ENCODE assay signal across 19 cellular contexts in genomic region chr19:52741951-52742485, GRCh38. TPM values are rescaled to one million over a fixed set of nuclear protein-coding genes. Genes with fewer than 3 reads are reported as not detected.
DNase-seq lines count a peak whose midpoint lies in the region; ATAC-seq and TF ChIP-seq lines count a peak whose summit lies in the region.
"Had no signal": no experiment of that assay in that cellular context is flagged by ENCODE, and none has a peak within 500 bp of the region (broad histone marks: within the 10 kb centered on the region; RNA-seq: fewer than 3 reads in every experiment).

No MANE protein-coding gene starts in this region.

- H3K4me3 Mint-ChIP-seq in CD4-positive, alpha-beta memory T cell, result peak overlapping the region in 2 of 8 donors; percentile 17 to 55
- no peak overlapping the region for H3K4me3 Mint-ChIP-seq in GM23338
- H3K4me3 Mint-ChIP-seq in natural killer cell treated with Interleukin-12 subunit alpha and Interleukin-12 subunit beta and Interleukin-15 and Interleukin-18, amount 100 ng/mL, for 72 hours, result peak overlapping the region; percentile 26
- H3K4me3 Mint-ChIP-seq in activated CD8-positive, alpha-beta memory T cell treated with anti-CD3 and anti-CD28 coated beads, Interleukin-2, amount 10 ng/mL, durations not matched to agents 7 days and 5 days, result no peak overlapping the region
- H3K4me3 Mint-ChIP-seq: activated CD4-positive, alpha-beta T cell treated with anti-CD3 and anti-CD28 coated beads, Interleukin-2, amount 10 ng/mL, durations not matched to agents 7 days and 5 days; neural crest cell had no signal

- H3K36me3 Mint-ChIP-seq in CD4-positive, alpha-beta memory T cell, result no peaks in the 10 kb centered on the region
- no peaks in the 10 kb centered on the region for H3K36me3 Mint-ChIP-seq in GM23338 (ENCODE audit: low read depth)
- H3K36me3 Mint-ChIP-seq in natural killer cell treated with Interleukin-12 subunit alpha and Interleukin-12 subunit beta and Interleukin-15 and Interleukin-18, amount 100 ng/mL, for 72 hours, result no peaks in the 10 kb centered on the region
- H3K36me3 Mint-ChIP-seq in activated CD8-positive, alpha-beta memory T cell treated with anti-CD3 and anti-CD28 coated beads, Interleukin-2, amount 10 ng/mL, durations not matched to agents 7 days and 5 days, result peaks cover 20% of the 10 kb centered on the region
- H3K36me3 Mint-ChIP-seq: activated naive CD8-positive, alpha-beta T cell; CD4-positive, CD25-positive, alpha-beta regulatory T cell had no signal

- intact Hi-C loops in CD4-positive, alpha-beta memory T cell (cut with micrococcal nuclease), result no loop called here

- no peak overlapping the region for H3K4me3 ChIP-seq in CD4-positive, alpha-beta memory T cell (ENCODE audit: low read length in 2 of 2)
- H3K4me3 ChIP-seq in GM23338, result no peak overlapping the region
- H3K4me3 ChIP-seq: left ventricle myocardium inferior, stomach, transverse colon had no signal

- CTCF ChIA-PET in CD4-positive, alpha-beta memory T cell (lab: Charles Lee; ENCODE audit: partially characterized antibody), result no interaction called here
- CTCF ChIA-PET in activated CD8-positive, alpha-beta memory T cell treated with anti-CD3 and anti-CD28 coated beads, Interleukin-2, amount 10 ng/mL, durations not matched to agents 7 days and 5 days (lab: Charles Lee), result no interaction called here

- no peaks in the 10 kb centered on the region for H3K9me3 ChIP-seq in CD4-positive, alpha-beta memory T cell (ENCODE audit: control insufficient read depth in 1 of 2, low read length in 2 of 2)
- H3K9me3 ChIP-seq: left ventricle myocardium inferior, stomach, transverse colon had no signal

- no peaks in the 10 kb centered on the region for H3K27me3 ChIP-seq in CD4-positive, alpha-beta memory T cell (ENCODE audit: insufficient read depth, low read length)
- no peaks in the 10 kb centered on the region for H3K27me3 ChIP-seq in GM23338 (ENCODE audit: insufficient read depth)
- H3K27me3 ChIP-seq: transverse colon had no signal

- ATAC-seq in GM23338 (no peak), GM21367 (IDR thresholded peaks at IDR 0.05; ENCODE audit: unreplicated experiment) (no peak)
- no peak for ATAC-seq in natural killer cell treated with Interleukin-12 subunit alpha and Interleukin-12 subunit beta and Interleukin-15 and Interleukin-18, amount 100 ng/mL, for 72 hours
- no peak for ATAC-seq in activated CD8-positive, alpha-beta memory T cell treated with anti-CD3 and anti-CD28 coated beads, Interleukin-2, amount 10 ng/mL, durations not matched to agents 7 days and 5 days

- no peaks in the 10 kb centered on the region for H3K27me3 Mint-ChIP-seq in CD4-positive, alpha-beta memory T cell
- H3K27me3 Mint-ChIP-seq in GM23338 (ENCODE audit: insufficient read depth, low read depth, poor library complexity), result peaks cover 15% of the 10 kb centered on the region
- no peaks in the 10 kb centered on the region for H3K27me3 Mint-ChIP-seq in natural killer cell treated with Interleukin-12 subunit alpha and Interleukin-12 subunit beta and Interleukin-15 and Interleukin-18, amount 100 ng/mL, for 72 hours
- H3K27me3 Mint-ChIP-seq in activated CD8-positive, alpha-beta memory T cell treated with anti-CD3 and anti-CD28 coated beads, Interleukin-2, amount 10 ng/mL, durations not matched to agents 7 days and 5 days, result no peaks in the 10 kb centered on the region
- H3K27me3 Mint-ChIP-seq: activated CD4-positive, alpha-beta T cell treated with anti-CD3 and anti-CD28 coated beads, Interleukin-2, amount 10 ng/mL, durations not matched to agents 7 days and 5 days; activated naive CD8-positive, alpha-beta T cell; CD4-positive, CD25-positive, alpha-beta regulatory T cell had no signal

- H3F3A ChIP-seq in GM23338 (replicated peaks; ENCODE audit: low read depth), result no peaks in the 10 kb centered on the region

- peak overlapping the region in 5 of 7 donors; percentile 7 to 89 (median 53) for H3K27ac Mint-ChIP-seq in CD4-positive, alpha-beta memory T cell
- no peak overlapping the region for H3K27ac Mint-ChIP-seq in GM23338
- peak overlapping the region in 1 of 2 donors; percentile 65 for H3K27ac Mint-ChIP-seq in natural killer cell treated with Interleukin-12 subunit alpha and Interleukin-12 subunit beta and Interleukin-15 and Interleukin-18, amount 100 ng/mL, for 72 hours
- H3K27ac Mint-ChIP-seq in activated CD8-positive, alpha-beta memory T cell treated with anti-CD3 and anti-CD28 coated beads, Interleukin-2, amount 10 ng/mL, durations not matched to agents 7 days and 5 days, result no peak overlapping the region
- H3K27ac Mint-ChIP-seq: activated naive CD8-positive, alpha-beta T cell had no signal

- H3K9me3 Mint-ChIP-seq in CD4-positive, alpha-beta memory T cell, result peaks cover 0 to 3% (median 0%) of the 10 kb centered on the region in 8 donors
- H3K9me3 Mint-ChIP-seq in GM23338, result no peaks in the 10 kb centered on the region; the same call in 2 of the 3 replicates
- H3K9me3 Mint-ChIP-seq in natural killer cell treated with Interleukin-12 subunit alpha and Interleukin-12 subunit beta and Interleukin-15 and Interleukin-18, amount 100 ng/mL, for 72 hours, result no peaks in the 10 kb centered on the region
- H3K9me3 Mint-ChIP-seq in activated CD8-positive, alpha-beta memory T cell treated with anti-CD3 and anti-CD28 coated beads, Interleukin-2, amount 10 ng/mL, durations not matched to agents 7 days and 5 days (ENCODE audit: low read depth), result peaks cover 12% of the 10 kb centered on the region
- H3K9me3 Mint-ChIP-seq: neural crest cell had no signal

- no peak overlapping the region for H2AFZ ChIP-seq in GM23338

- H3K9me2 ChIP-seq in GM23338 (ENCODE audit: insufficient read depth), result no peaks in the 10 kb centered on the region

- no peaks in the 10 kb centered on the region for H4K20me1 ChIP-seq in GM23338 (replicated peaks; ENCODE audit: insufficient read depth)

- POLR2A ChIA-PET in CD4-positive, alpha-beta memory T cell (lab: Charles Lee; ENCODE audit: partially characterized antibody), result no interaction called here

- no peak overlapping the region for H3K27ac ChIP-seq in CD4-positive, alpha-beta memory T cell (ENCODE audit: low read depth, low read length)
- no peak overlapping the region for H3K27ac ChIP-seq in GM23338 (ENCODE audit: low read depth)
- H3K27ac ChIP-seq: left ventricle myocardium inferior, stomach, transverse colon had no signal

- H3K79me2 ChIP-seq in GM23338 (replicated peaks; ENCODE audit: insufficient read depth), result no peaks in the 10 kb centered on the region

- DNase-seq in CD4-positive, alpha-beta memory T cell, result no peak
- DNase-seq in GM23338 (ENCODE audit: low spot score), result no peak
- DNase-seq in astrocyte of the hippocampus (ENCODE audit: low read depth, low spot score), result peak; percentile 4
- no peak for DNase-seq in natural killer cell treated with Interleukin-12 subunit alpha and Interleukin-12 subunit beta and Interleukin-15 and Interleukin-18, amount 100 ng/mL, for 72 hours (ENCODE audit: low spot score)
- DNase-seq in activated CD8-positive, alpha-beta memory T cell treated with anti-CD3 and anti-CD28 coated beads, Interleukin-2, amount 10 ng/mL, durations not matched to agents 7 days and 5 days, result no peak
- no peak for DNase-seq in retina
- no peak for DNase-seq in AG08396 (ENCODE audit: low spot score)
- DNase-seq: activated CD4-positive, alpha-beta T cell treated with anti-CD3 and anti-CD28 coated beads, Interleukin-2, amount 10 ng/mL, durations not matched to agents 7 days and 5 days; CD4-positive, CD25-positive, alpha-beta regulatory T cell; left ventricle myocardium inferior; MV-4-11; NCI-H1930; NCI-H69; RPMI8226; stomach; transverse colon had no signal

- peaks cover 7 to 48% (median 24%) of the 10 kb centered on the region in 4 donors for H3K4me1 Mint-ChIP-seq in CD4-positive, alpha-beta memory T cell
- peaks cover 23% of the 10 kb centered on the region for H3K4me1 Mint-ChIP-seq in GM23338
- H3K4me1 Mint-ChIP-seq in natural killer cell treated with Interleukin-12 subunit alpha and Interleukin-12 subunit beta and Interleukin-15 and Interleukin-18, amount 100 ng/mL, for 72 hours (ENCODE audit: low read depth in 2 of 2), result peaks cover 27 to 38% of the 10 kb centered on the region in 2 donors
- peaks cover 14% of the 10 kb centered on the region for H3K4me1 Mint-ChIP-seq in activated CD8-positive, alpha-beta memory T cell treated with anti-CD3 and anti-CD28 coated beads, Interleukin-2, amount 10 ng/mL, durations not matched to agents 7 days and 5 days

- 0 out of 2 replicates have a peak overlapping the region, but pooled peaks have one; percentile 43 for H3K4me2 ChIP-seq in GM23338

- peaks cover 9% of the 10 kb centered on the region for H3K4me1 ChIP-seq in CD4-positive, alpha-beta memory T cell (ENCODE audit: insufficient read depth, low read length)
- H3K4me1 ChIP-seq in GM23338 (ENCODE audit: insufficient read depth), result peaks cover 22% of the 10 kb centered on the region
- H3K4me1 ChIP-seq: left ventricle myocardium inferior, stomach, transverse colon had no signal

- no peak for TF ChIP-seq CTCF in GM23338 (conservative IDR thresholded peaks at IDR 0.05; ENCODE audit: low read depth in 2 of 2)

- H3K36me3 ChIP-seq in CD4-positive, alpha-beta memory T cell (ENCODE audit: insufficient read depth, low read length), result no peaks in the 10 kb centered on the region
- H3K36me3 ChIP-seq in GM23338 (ENCODE audit: insufficient read depth), result no peaks in the 10 kb centered on the region; the same call in 1 of the 2 replicates
- H3K36me3 ChIP-seq: left ventricle myocardium inferior, stomach, transverse colon had no signal

TF ChIP-seq in GM23338, 12 proteins besides CTCF, POLR2A, EP300 and RAD21 (continues in another document):
- TF ChIP-seq CREB1 (CRISPR knock-in tag; IDR thresholded peaks at IDR 0.05; ENCODE audit: low read depth) (no peak), ZNF114 (CRISPR knock-in tag; IDR thresholded peaks at IDR 0.05) (no peak)

RNA-seq across cellular contexts. Expression of gene ZNF611, which starts 7.2 kb away (rescaled TPM):
- total RNA-seq in CD4-positive, alpha-beta memory T cell, result 10 to 100 TPM; 52.8 to 53.7 TPM
- polyA plus RNA-seq in CD4-positive, alpha-beta memory T cell, result 10 to 100 TPM; 23.6 to 37.9 TPM
- total RNA-seq in GM23338 (2014; rRNA removed; shearing (Covaris generic)), result 10.3 and 16.4 TPM in 2 replicates
- 5.3 and 6.6 TPM in 2 replicates for polyA plus RNA-seq in GM23338 (2016; fragmentation: Nextera tagmentation; extraction: Ambion mirVana)
- total RNA-seq in natural killer cell treated with Interleukin-12 subunit alpha and Interleukin-12 subunit beta and Interleukin-15 and Interleukin-18, amount 100 ng/mL, for 72 hours, result 10 to 100 TPM; 39.1 to 50.7 TPM
- total RNA-seq in activated CD8-positive, alpha-beta memory T cell treated with anti-CD3 and anti-CD28 coated beads, Interleukin-2, amount 10 ng/mL, durations not matched to agents 7 days and 5 days, result 10 to 100 TPM; 30.7 to 32.1 TPM

RNA-seq across cellular contexts. Expression of gene ZNF600, which starts 44.6 kb away (rescaled TPM):
- 10 to 100 TPM; 43.3 to 47.8 TPM for total RNA-seq in CD4-positive, alpha-beta memory T cell
- 10 to 100 TPM; 10.9 to 20.1 TPM for polyA plus RNA-seq in CD4-positive, alpha-beta memory T cell
- 5.1 and 6.9 TPM in 2 replicates for total RNA-seq in GM23338 (2014; rRNA removed; shearing (Covaris generic))
- polyA plus RNA-seq in GM23338 (2016; fragmentation: Nextera tagmentation; extraction: Ambion mirVana), result 6.0 and 7.7 TPM in 2 replicates
- 10 to 100 TPM; 11.5 to 35.2 TPM for total RNA-seq in natural killer cell treated with Interleukin-12 subunit alpha and Interleukin-12 subunit beta and Interleukin-15 and Interleukin-18, amount 100 ng/mL, for 72 hours
- 10 to 100 TPM; 23.5 to 23.8 TPM for total RNA-seq in activated CD8-positive, alpha-beta memory T cell treated with anti-CD3 and anti-CD28 coated beads, Interleukin-2, amount 10 ng/mL, durations not matched to agents 7 days and 5 days

Comparison
In these comparisons a context has a peak if more than half of its experiments do, and no peak if none do; other contexts are left out.
1. H3K27ac Mint-ChIP-seq: peak in CD4-positive, alpha-beta memory T cell (5 of 7); none in GM23338 (single experiment) and activated CD8-positive, alpha-beta memory T cell treated with anti-CD3 and anti-CD28 coated beads, Interleukin-2, amount 10 ng/mL, durations not matched to agents 7 days and 5 days (single experiment).